Comparison of ENCODE assay signal across 17 cellular contexts in the genomic region with DNA sequence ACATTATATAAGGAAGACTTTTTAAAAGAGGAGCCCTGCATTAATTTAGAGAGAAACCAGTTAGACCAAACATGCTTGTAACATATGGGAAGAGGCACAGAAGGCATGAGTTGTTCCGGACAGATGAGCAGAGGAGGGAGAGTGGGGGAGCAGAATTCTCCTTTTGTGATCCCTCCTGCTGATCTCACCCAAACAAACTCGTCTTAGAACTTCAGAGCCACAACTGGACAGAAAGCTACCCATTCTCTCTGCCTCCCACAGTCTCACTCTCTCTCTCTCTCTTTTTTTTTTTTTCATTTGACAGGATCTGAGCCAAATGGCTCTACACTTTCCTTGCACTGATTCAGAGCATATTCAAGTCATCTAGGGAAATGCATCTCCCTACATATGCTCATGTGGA.
DNase-seq lines count a peak whose midpoint lies in the region; ATAC-seq and TF ChIP-seq lines count a peak whose summit lies in the region.
"Had no signal": no experiment of that assay in that cellular context is flagged by ENCODE, and none has a peak within 500 bp of the region (broad histone marks: within the 10 kb centered on the region; RNA-seq: fewer than 3 reads in every experiment).

No MANE protein-coding gene starts in this region.

- in situ Hi-C loops in astrocyte of the spinal cord (cut with HindIII; ENCODE audit: low sequenced_read_pairs), result no loop called here

- no peak overlapping the region for H3K27ac Mint-ChIP-seq in GM23338
- H3K27ac Mint-ChIP-seq: CD4-positive, alpha-beta T cell; H9; IgD-negative memory B cell had no signal

- no peaks in the 10 kb centered on the region; the same call in 2 of the 3 replicates for H3K4me1 Mint-ChIP-seq in GM23338
- H3K4me1 Mint-ChIP-seq: IgD-negative memory B cell had no signal

- H3K27me3 ChIP-seq in GM23338 (ENCODE audit: insufficient read depth), result no peaks in the 10 kb centered on the region
- H3K27me3 ChIP-seq in smooth muscle cell (ENCODE audit: low read depth), result no peaks in the 10 kb centered on the region
- H3K27me3 ChIP-seq: BE2C had no signal

- 24% methylated on average over 2 of the region's 2 CpGs for WGBS in smooth muscle cell (ENCODE audit: low lambda C conversion rate)

- no peak overlapping the region for H3K4me3 ChIP-seq in GM23338
- no peak overlapping the region for H3K4me3 ChIP-seq in astrocyte of the spinal cord (ENCODE audit: low read depth, low read length)
- H3K4me3 ChIP-seq in foreskin fibroblast (ENCODE audit: low read depth in 1 of 2, low read length in 2 of 2), result no peak overlapping the region
- H3K4me3 ChIP-seq in smooth muscle cell, result no peak overlapping the region

- H3K36me3 ChIP-seq in GM23338 (ENCODE audit: insufficient read depth), result no peaks in the 10 kb centered on the region
- H3K36me3 ChIP-seq in smooth muscle cell (ENCODE audit: low read depth), result no peaks in the 10 kb centered on the region
- H3K36me3 ChIP-seq: BE2C had no signal

- no peak for DNase-seq in GM23338 (ENCODE audit: low spot score)
- peak; percentile 65 for DNase-seq in astrocyte of the spinal cord (ENCODE audit: low read depth, low spot score)
- DNase-seq in foreskin fibroblast, result peak; percentile 58 to 74
- no peak for DNase-seq in smooth muscle cell (lab: John Stamatoyannopoulos, UW; ENCODE audit: unreplicated experiment)
- DNase-seq in stimulated activated CD4-positive, alpha-beta T cell treated with anti-CD3 and anti-CD28 coated beads, Interleukin-2, amount 100 ng/mL, for 24 hours, result no peak
- no peak for DNase-seq in cerebellum (ENCODE audit: low spot score)
- DNase-seq in SHP77 (lab: John Stamatoyannopoulos, UW), result no peak
- DNase-seq: ACHN; BE2C; CD4-positive, alpha-beta T cell; DMS53; H9; Kasumi-1; NCI-H1105; NCI-H1694 treated with DMSO at 0.1 percent for 48 hours; PC-3 had no signal

- H3K27me3 Mint-ChIP-seq in GM23338 (ENCODE audit: insufficient read depth, low read depth, poor library complexity), result no peaks in the 10 kb centered on the region
- H3K27me3 Mint-ChIP-seq: CD4-positive, alpha-beta T cell; IgD-negative memory B cell had no signal

- no peak overlapping the region for H3K9ac ChIP-seq in smooth muscle cell (ENCODE audit: low read depth)

- H3K4me1 ChIP-seq in GM23338 (ENCODE audit: insufficient read depth) (0 out of 2 replicates have a peak, but pooled peaks cover 5% of the 10 kb centered on the region), smooth muscle cell (ENCODE audit: low read depth) (no peaks in the 10 kb centered on the region)
- H3K4me1 ChIP-seq: BE2C had no signal

- H4K20me1 ChIP-seq in GM23338 (replicated peaks; ENCODE audit: insufficient read depth) (no peaks in the 10 kb centered on the region), smooth muscle cell (ENCODE audit: low read depth) (no peaks in the 10 kb centered on the region)

- H3F3A ChIP-seq in GM23338 (replicated peaks; ENCODE audit: low read depth), result no peaks in the 10 kb centered on the region
- no peaks in the 10 kb centered on the region for H3F3A ChIP-seq in smooth muscle cell (ENCODE audit: low read depth)

- 0 out of 2 replicates have a peak, but pooled peaks cover 5% of the 10 kb centered on the region for H3K9me2 ChIP-seq in GM23338 (ENCODE audit: insufficient read depth)

- no peak overlapping the region for H3K4me3 Mint-ChIP-seq in GM23338
- H3K4me3 Mint-ChIP-seq: CD4-positive, alpha-beta T cell; H9; IgD-negative memory B cell had no signal

- H3K9me3 Mint-ChIP-seq in GM23338, result peaks cover 15% of the 10 kb centered on the region

- H3K4me2 ChIP-seq in GM23338 (no peak overlapping the region), smooth muscle cell (no peak overlapping the region)

- TF ChIP-seq CTCF in GM23338 (conservative IDR thresholded peaks at IDR 0.05; ENCODE audit: low read depth in 2 of 2) (no peak), astrocyte of the spinal cord (IDR thresholded peaks at IDR 0.05; ENCODE audit: low read depth, low read length) (no peak), foreskin fibroblast (IDR thresholded peaks at IDR 0.05; ENCODE audit: low read depth, low read length) (no peak), smooth muscle cell (IDR thresholded peaks at IDR 0.05; ENCODE audit: borderline replicate concordance, insufficient read depth, poor library complexity, severe bottlenecking) (no peak)

- ATAC-seq in GM23338, result no peak
- ATAC-seq: PC-3 had no signal

- H2AFZ ChIP-seq in GM23338 (0 out of 2 replicates have a peak overlapping the region, but pooled peaks have one; percentile 43), smooth muscle cell (ENCODE audit: low read depth) (peak overlapping the region; percentile 82)

- H3K27ac ChIP-seq in GM23338 (ENCODE audit: low read depth) (no peak overlapping the region), smooth muscle cell (ENCODE audit: low read depth) (peak overlapping the region; percentile 7)

- H3K79me2 ChIP-seq in GM23338 (replicated peaks; ENCODE audit: insufficient read depth) (no peaks in the 10 kb centered on the region), smooth muscle cell (ENCODE audit: low read depth) (no peaks in the 10 kb centered on the region)

- H3K9me3 ChIP-seq in smooth muscle cell (replicated peaks; ENCODE audit: low read depth), result no peaks in the 10 kb centered on the region
- H3K9me3 ChIP-seq: BE2C had no signal

- H3K36me3 Mint-ChIP-seq in GM23338 (ENCODE audit: low read depth), result peaks cover 6% of the 10 kb centered on the region; the same call in 2 of the 3 replicates
- H3K36me3 Mint-ChIP-seq: IgD-negative memory B cell had no signal

TF ChIP-seq in GM23338, 12 proteins besides CTCF, POLR2A, EP300 and RAD21 (continues in another document):
- TF ChIP-seq STAT1 (IDR thresholded peaks at IDR 0.05; ENCODE audit: unreplicated experiment) (no peak), POLR2AphosphoS5 (IDR thresholded peaks at IDR 0.05; ENCODE audit: low read depth) (no peak), NANOG (IDR thresholded peaks at IDR 0.05; ENCODE audit: borderline replicate concordance) (no peak), CREB1 (CRISPR knock-in tag; IDR thresholded peaks at IDR 0.05; ENCODE audit: low read depth) (no peak), ETS1 (IDR thresholded peaks at IDR 0.05) (no peak), ZNF331 (CRISPR knock-in tag; IDR thresholded peaks at IDR 0.05; ENCODE audit: low read depth) (no peak), JUNB (IDR thresholded peaks at IDR 0.05; ENCODE audit: unreplicated experiment) (no peak), EZH2phosphoT487 (IDR thresholded peaks at IDR 0.05; ENCODE audit: unreplicated experiment) (no peak), EZH2 (IDR thresholded peaks at IDR 0.05; ENCODE audit: low read depth, unreplicated experiment) (no peak)
- TF ChIP-seq, protein P1, sequence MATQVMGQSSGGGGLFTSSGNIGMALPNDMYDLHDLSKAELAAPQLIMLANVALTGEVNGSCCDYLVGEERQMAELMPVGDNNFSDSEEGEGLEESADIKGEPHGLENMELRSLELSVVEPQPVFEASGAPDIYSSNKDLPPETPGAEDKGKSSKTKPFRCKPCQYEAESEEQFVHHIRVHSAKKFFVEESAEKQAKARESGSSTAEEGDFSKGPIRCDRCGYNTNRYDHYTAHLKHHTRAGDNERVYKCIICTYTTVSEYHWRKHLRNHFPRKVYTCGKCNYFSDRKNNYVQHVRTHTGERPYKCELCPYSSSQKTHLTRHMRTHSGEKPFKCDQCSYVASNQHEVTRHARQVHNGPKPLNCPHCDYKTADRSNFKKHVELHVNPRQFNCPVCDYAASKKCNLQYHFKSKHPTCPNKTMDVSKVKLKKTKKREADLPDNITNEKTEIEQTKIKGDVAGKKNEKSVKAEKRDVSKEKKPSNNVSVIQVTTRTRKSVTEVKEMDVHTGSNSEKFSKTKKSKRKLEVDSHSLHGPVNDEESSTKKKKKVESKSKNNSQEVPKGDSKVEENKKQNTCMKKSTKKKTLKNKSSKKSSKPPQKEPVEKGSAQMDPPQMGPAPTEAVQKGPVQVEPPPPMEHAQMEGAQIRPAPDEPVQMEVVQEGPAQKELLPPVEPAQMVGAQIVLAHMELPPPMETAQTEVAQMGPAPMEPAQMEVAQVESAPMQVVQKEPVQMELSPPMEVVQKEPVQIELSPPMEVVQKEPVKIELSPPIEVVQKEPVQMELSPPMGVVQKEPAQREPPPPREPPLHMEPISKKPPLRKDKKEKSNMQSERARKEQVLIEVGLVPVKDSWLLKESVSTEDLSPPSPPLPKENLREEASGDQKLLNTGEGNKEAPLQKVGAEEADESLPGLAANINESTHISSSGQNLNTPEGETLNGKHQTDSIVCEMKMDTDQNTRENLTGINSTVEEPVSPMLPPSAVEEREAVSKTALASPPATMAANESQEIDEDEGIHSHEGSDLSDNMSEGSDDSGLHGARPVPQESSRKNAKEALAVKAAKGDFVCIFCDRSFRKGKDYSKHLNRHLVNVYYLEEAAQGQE (IDR thresholded peaks at IDR 0.05; ENCODE audit: unreplicated experiment), result no peak

Comparison
In these comparisons a context has a peak if more than half of its experiments do, and no peak if none do; other contexts are left out.
1. DNase-seq: peak in astrocyte of the spinal cord (single experiment) and foreskin fibroblast (2 of 2); none in GM23338 (single experiment), smooth muscle cell (single experiment), stimulated activated CD4-positive, alpha-beta T cell treated with anti-CD3 and anti-CD28 coated beads, Interleukin-2, amount 100 ng/mL, for 24 hours (0 of 2), cerebellum (single experiment) and SHP77 (0 of 2).